ENCODE assay signal across 9 cellular contexts in the genomic region with DNA sequence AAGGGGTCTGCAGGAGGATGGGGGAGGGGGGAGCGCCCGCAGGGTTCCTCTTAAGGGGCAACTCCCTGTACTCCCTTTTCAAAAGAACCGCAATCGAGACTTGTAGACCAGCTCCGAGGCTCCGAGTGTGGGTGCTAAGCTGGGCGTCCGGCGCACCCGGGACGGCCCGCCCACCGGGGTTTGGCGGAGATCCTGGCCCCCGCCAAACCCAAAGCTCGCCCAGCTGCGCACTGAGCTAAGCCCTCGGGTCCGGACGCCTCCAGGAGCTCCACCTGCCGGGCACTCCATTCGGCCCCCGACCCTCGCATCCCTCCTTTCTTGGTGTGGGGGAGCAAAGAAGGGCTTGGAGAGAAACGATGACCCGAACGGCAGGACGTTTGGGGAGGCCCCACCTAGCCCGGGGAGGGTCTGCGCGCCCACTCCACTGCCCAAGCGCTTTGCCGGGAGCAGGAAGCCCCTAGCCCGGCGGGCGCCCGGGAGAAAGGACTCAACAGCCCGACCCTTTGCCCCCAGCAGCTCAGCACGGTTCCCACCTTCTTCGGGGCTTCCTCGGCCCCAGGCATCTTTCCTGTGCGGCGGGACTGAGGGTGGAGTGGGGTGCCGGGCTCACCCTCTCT. TPM values are rescaled to one million over a fixed set of nuclear protein-coding genes. Genes with fewer than 3 reads are reported as not detected.
DNase-seq lines count a peak whose midpoint lies in the region; ATAC-seq and TF ChIP-seq lines count a peak whose summit lies in the region.
"Had no signal": no experiment of that assay in that cellular context is flagged by ENCODE, and none has a peak within 500 bp of the region (broad histone marks: within the 10 kb centered on the region; RNA-seq: fewer than 3 reads in every experiment).

No MANE protein-coding gene starts in this region.

- no peaks in the 10 kb centered on the region for H3K79me2 ChIP-seq in MM.1S (ENCODE audit: low read length)
- H3K79me2 ChIP-seq in neural cell (replicated peaks; ENCODE audit: insufficient read depth, low read length) = no peaks in the 10 kb centered on the region

- H3K9ac ChIP-seq in MM.1S (ENCODE audit: low read length) = no peak overlapping the region
- peak overlapping the region; percentile 26 for H3K9ac ChIP-seq in neural cell (ENCODE audit: low read length)

- no peaks in the 10 kb centered on the region for H4K20me1 ChIP-seq in MM.1S (ENCODE audit: insufficient read depth, low read length)
- no peaks in the 10 kb centered on the region for H4K20me1 ChIP-seq in neural cell (ENCODE audit: insufficient read depth)

- no peak for TF ChIP-seq POLR2A in esophagus muscularis mucosa (IDR thresholded peaks at IDR 0.05; ENCODE audit: low read depth)

- no peaks in the 10 kb centered on the region for H3K36me3 ChIP-seq in MM.1S (replicated peaks; ENCODE audit: insufficient read depth, low read length)
- H3K36me3 ChIP-seq in esophagus muscularis mucosa = no peaks in the 10 kb centered on the region
- no peaks in the 10 kb centered on the region for H3K36me3 ChIP-seq in neural cell (ENCODE audit: insufficient read depth, low read length)
- H3K36me3 ChIP-seq: neutrophil had no signal

- H3K9me3 ChIP-seq in MM.1S (replicated peaks; ENCODE audit: insufficient read depth, low read length) (no peaks in the 10 kb centered on the region), esophagus muscularis mucosa (no peaks in the 10 kb centered on the region), neural cell (ENCODE audit: low read length) (no peaks in the 10 kb centered on the region)
- H3K9me3 ChIP-seq: neutrophil had no signal

- peak overlapping the region; percentile 31; the same call in 1 of the 2 replicates for H3K4me2 ChIP-seq in MM.1S (ENCODE audit: low read depth, low read length)
- H3K4me2 ChIP-seq in neural cell (ENCODE audit: low read length) = no peak overlapping the region

- TF ChIP-seq EP300 in esophagus muscularis mucosa (IDR thresholded peaks at IDR 0.05) (no peak), neural cell (conservative IDR thresholded peaks at IDR 0.05; ENCODE audit: poor library complexity, severe bottlenecking) (no peak)

- H3K9me2 ChIP-seq in MM.1S (replicated peaks; ENCODE audit: insufficient read depth, low read length) (no peaks in the 10 kb centered on the region), neural cell (ENCODE audit: insufficient read depth, low read length) (no peaks in the 10 kb centered on the region)

- H3K27me3 ChIP-seq in MM.1S (replicated peaks; ENCODE audit: insufficient read depth, low read length) = no peaks in the 10 kb centered on the region; the same call in 1 of the 2 replicates
- H3K27me3 ChIP-seq in esophagus muscularis mucosa = peaks cover 0 to 27% (median 3%) of the 10 kb centered on the region in 4 donors
- H3K27me3 ChIP-seq in neural cell (ENCODE audit: insufficient read depth, low read depth, low read length) = peaks cover 45% of the 10 kb centered on the region

- ATAC-seq in GM21390 (IDR thresholded peaks at IDR 0.05; ENCODE audit: unreplicated experiment) (no peak), HG03097 (IDR thresholded peaks at IDR 0.05; ENCODE audit: low FRiP score, unreplicated experiment) (no peak)

- H3K4me3 ChIP-seq in MM.1S (ENCODE audit: low read length) (no peak overlapping the region), esophagus muscularis mucosa (peak overlapping the region; percentile 65 to 71 (median 65)), neural cell (ENCODE audit: low read length) (peak overlapping the region; percentile 65)

- TF ChIP-seq RAD21 in neural cell (conservative IDR thresholded peaks at IDR 0.05) = no peak

- intact Hi-C loops in esophagus muscularis mucosa (cut with DNase I) = loop anchor here (10.0 kb wide), 1 partner anchor 99 kb away; no protein-coding TSS in a partner anchor

- no peaks in the 10 kb centered on the region for H3K4me1 ChIP-seq in MM.1S (ENCODE audit: low read length)
- H3K4me1 ChIP-seq in esophagus muscularis mucosa = peaks cover 30 to 65% (median 61%) of the 10 kb centered on the region in 4 donors

- 7% methylated on average over 2 of the region's 44 CpGs for WGBS in esophagus muscularis mucosa

- peak; percentile 9; the same call in 1 of the 2 replicates for TF ChIP-seq CTCF in AG09319 (IDR thresholded peaks at IDR 0.05; ENCODE audit: low read depth, low read length)
- TF ChIP-seq CTCF in MM.1S (IDR thresholded peaks at IDR 0.05; ENCODE audit: low read length) = no peak
- TF ChIP-seq CTCF in esophagus muscularis mucosa (IDR thresholded peaks at IDR 0.05) = peak; percentile 21 to 39 (median 22)
- TF ChIP-seq CTCF in neural cell (IDR thresholded peaks at IDR 0.05; ENCODE audit: poor library complexity, severe bottlenecking) = no peak

- H3F3A ChIP-seq in MM.1S (ENCODE audit: insufficient read depth, low read length) (no peaks in the 10 kb centered on the region), neural cell (ENCODE audit: insufficient read depth, low read length, poor library complexity, severe bottlenecking) (no peaks in the 10 kb centered on the region)

- H2AFZ ChIP-seq in MM.1S (ENCODE audit: low read length) = no peak overlapping the region
- H2AFZ ChIP-seq in neural cell (ENCODE audit: low read depth, low read length) = no peak overlapping the region

- DNase-seq in AG09319 (ENCODE audit: extremely low read depth, low read depth) (no peak), MM.1S (no peak), esophagus muscularis mucosa (ENCODE audit: extremely low spot score) (no peak), EL (no peak), DMS153 treated with DMSO at 0.1 percent for 48 hours (lab: John Stamatoyannopoulos, UW; ENCODE audit: unreplicated experiment) (no peak)

- H3K27ac ChIP-seq in MM.1S (ENCODE audit: low read length) = no peak overlapping the region
- peak overlapping the region; percentile 71 to 78 (median 74) for H3K27ac ChIP-seq in esophagus muscularis mucosa (replicated peaks in 1 of 4)
- no peak overlapping the region for H3K27ac ChIP-seq in neural cell (ENCODE audit: low read length)
- H3K27ac ChIP-seq: neutrophil had no signal

TF ChIP-seq in neural cell, 6 proteins besides CTCF, POLR2A, EP300 and RAD21:
- TF ChIP-seq EZH2 (IDR thresholded peaks at IDR 0.05; ENCODE audit: borderline replicate concordance, insufficient read depth, low read length, poor library complexity, severe bottlenecking) = peak; percentile 64
- TF ChIP-seq, protein P1, sequence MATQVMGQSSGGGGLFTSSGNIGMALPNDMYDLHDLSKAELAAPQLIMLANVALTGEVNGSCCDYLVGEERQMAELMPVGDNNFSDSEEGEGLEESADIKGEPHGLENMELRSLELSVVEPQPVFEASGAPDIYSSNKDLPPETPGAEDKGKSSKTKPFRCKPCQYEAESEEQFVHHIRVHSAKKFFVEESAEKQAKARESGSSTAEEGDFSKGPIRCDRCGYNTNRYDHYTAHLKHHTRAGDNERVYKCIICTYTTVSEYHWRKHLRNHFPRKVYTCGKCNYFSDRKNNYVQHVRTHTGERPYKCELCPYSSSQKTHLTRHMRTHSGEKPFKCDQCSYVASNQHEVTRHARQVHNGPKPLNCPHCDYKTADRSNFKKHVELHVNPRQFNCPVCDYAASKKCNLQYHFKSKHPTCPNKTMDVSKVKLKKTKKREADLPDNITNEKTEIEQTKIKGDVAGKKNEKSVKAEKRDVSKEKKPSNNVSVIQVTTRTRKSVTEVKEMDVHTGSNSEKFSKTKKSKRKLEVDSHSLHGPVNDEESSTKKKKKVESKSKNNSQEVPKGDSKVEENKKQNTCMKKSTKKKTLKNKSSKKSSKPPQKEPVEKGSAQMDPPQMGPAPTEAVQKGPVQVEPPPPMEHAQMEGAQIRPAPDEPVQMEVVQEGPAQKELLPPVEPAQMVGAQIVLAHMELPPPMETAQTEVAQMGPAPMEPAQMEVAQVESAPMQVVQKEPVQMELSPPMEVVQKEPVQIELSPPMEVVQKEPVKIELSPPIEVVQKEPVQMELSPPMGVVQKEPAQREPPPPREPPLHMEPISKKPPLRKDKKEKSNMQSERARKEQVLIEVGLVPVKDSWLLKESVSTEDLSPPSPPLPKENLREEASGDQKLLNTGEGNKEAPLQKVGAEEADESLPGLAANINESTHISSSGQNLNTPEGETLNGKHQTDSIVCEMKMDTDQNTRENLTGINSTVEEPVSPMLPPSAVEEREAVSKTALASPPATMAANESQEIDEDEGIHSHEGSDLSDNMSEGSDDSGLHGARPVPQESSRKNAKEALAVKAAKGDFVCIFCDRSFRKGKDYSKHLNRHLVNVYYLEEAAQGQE (IDR thresholded peaks at IDR 0.05; ENCODE audit: borderline replicate concordance) = no peak
- TF ChIP-seq SMC3 (conservative IDR thresholded peaks at IDR 0.05; ENCODE audit: poor library complexity) = no peak
- no peak for TF ChIP-seq MXI1 (conservative IDR thresholded peaks at IDR 0.05; ENCODE audit: poor library complexity, severe bottlenecking)
- TF ChIP-seq POLR2AphosphoS5 (IDR thresholded peaks at IDR 0.05) = no peak
- TF ChIP-seq TAF1 (IDR thresholded peaks at IDR 0.05; ENCODE audit: low read depth) = no peak
TF ChIP-seq in neural cell: peak in this region for 1.

RNA-seq across cellular contexts. Expression of gene AFAP1L2, which starts 0.6 kb away (rescaled TPM):
- 10 to 100 TPM; 18.5 to 23.2 (median 19.9) TPM for total RNA-seq in esophagus muscularis mucosa
- 0.88 and 1.2 TPM in 2 replicates for polyA plus RNA-seq in neural cell
- polyA minus RNA-seq in neural cell = 1.4 and 1.5 TPM in 2 replicates

Comparison
In these comparisons a context has a peak if more than half of its experiments do, and no peak if none do; other contexts are left out.
1. CTCF ChIP-seq: peak in AG09319 (single experiment) and esophagus muscularis mucosa (3 of 3); none in MM.1S (single experiment) and neural cell (single experiment).
2. H3K27ac ChIP-seq: peak in esophagus muscularis mucosa (4 of 4); none in MM.1S (single experiment) and neural cell (single experiment).